9 cellular contexts compared by ENCODE assay signal in genomic region chr5:39648539-39649200, GRCh38.
DNase-seq lines count a peak whose midpoint lies in the region; ATAC-seq and TF ChIP-seq lines count a peak whose summit lies in the region.
"Had no signal": no experiment of that assay in that cellular context is flagged by ENCODE, and none has a peak within 500 bp of the region (broad histone marks: within the 10 kb centered on the region; RNA-seq: fewer than 3 reads in every experiment).

No MANE protein-coding gene starts in this region.

- ATAC-seq in HG03060 (IDR thresholded peaks at IDR 0.05; ENCODE audit: low read depth, unreplicated experiment) (peak; percentile 49), RWPE2 (ENCODE audit: low read depth) (peak; percentile 81), HG03520 (IDR thresholded peaks at IDR 0.05; ENCODE audit: unreplicated experiment) (no peak)

- no peaks in the 10 kb centered on the region for H3K9me3 ChIP-seq in RWPE2 (ENCODE audit: severe bottlenecking)

- no peaks in the 10 kb centered on the region for H3K36me3 ChIP-seq in RWPE2 (ENCODE audit: low read depth)
- no peaks in the 10 kb centered on the region for H3K36me3 ChIP-seq in kidney epithelial cell (ENCODE audit: control insufficient read depth, insufficient read depth, low read length)
- H3K36me3 ChIP-seq: cardiac muscle cell had no signal

- DNase-seq in ELF-1 (ENCODE audit: low read depth, low spot score) (peak; percentile 5), RWPE2 (ENCODE audit: low spot score) (no peak), kidney epithelial cell (ENCODE audit: low read depth) (peak; percentile 60), DMS153 treated with DMSO at 0.1 percent for 48 hours (lab: John Stamatoyannopoulos, UW; ENCODE audit: unreplicated experiment) (no peak), NCI-H2196 (lab: John Stamatoyannopoulos, UW; ENCODE audit: unreplicated experiment) (no peak)
- DNase-seq in activated T-cell treated with anti-CD3 and anti-CD28 coated beads, Interleukin-2, amount 50 U/mL, for 1 hour = no peak

- H3K27ac ChIP-seq in RWPE2 (ENCODE audit: poor library complexity, severe bottlenecking) = no peak overlapping the region
- H3K27ac ChIP-seq: cardiac muscle cell had no signal

- TF ChIP-seq CTCF in RWPE2 (IDR thresholded peaks at IDR 0.05; ENCODE audit: poor library complexity, severe bottlenecking) (peak; percentile 68), kidney epithelial cell (IDR thresholded peaks at IDR 0.05; ENCODE audit: insufficient read depth, low read length, poor library complexity, severe bottlenecking) (no peak)

- peaks cover 20% of the 10 kb centered on the region for H3K4me1 ChIP-seq in RWPE2 (ENCODE audit: insufficient read depth, poor library complexity, severe bottlenecking)

- H3K27me3 ChIP-seq in RWPE2 (ENCODE audit: insufficient read depth, poor library complexity, severe bottlenecking) = no peaks in the 10 kb centered on the region
- no peaks in the 10 kb centered on the region for H3K27me3 ChIP-seq in kidney epithelial cell (ENCODE audit: control insufficient read depth, insufficient read depth, low read length)
- H3K27me3 ChIP-seq: cardiac muscle cell had no signal

- H3K4me3 ChIP-seq in RWPE2 (ENCODE audit: severe bottlenecking) (no peak overlapping the region), kidney epithelial cell (ENCODE audit: low read depth, low read length) (no peak overlapping the region)
- H3K4me3 ChIP-seq: cardiac muscle cell had no signal

Comparison
In these comparisons a context has a peak if more than half of its experiments do, and no peak if none do; other contexts are left out.
1. DNase-seq: peak in ELF-1 (single experiment) and kidney epithelial cell (single experiment); none in RWPE2 (single experiment), DMS153 treated with DMSO at 0.1 percent for 48 hours (single experiment), NCI-H2196 (single experiment) and activated T-cell treated with anti-CD3 and anti-CD28 coated beads, Interleukin-2, amount 50 U/mL, for 1 hour (single experiment).